9 cellular contexts compared by ENCODE assay signal in the genomic region with DNA sequence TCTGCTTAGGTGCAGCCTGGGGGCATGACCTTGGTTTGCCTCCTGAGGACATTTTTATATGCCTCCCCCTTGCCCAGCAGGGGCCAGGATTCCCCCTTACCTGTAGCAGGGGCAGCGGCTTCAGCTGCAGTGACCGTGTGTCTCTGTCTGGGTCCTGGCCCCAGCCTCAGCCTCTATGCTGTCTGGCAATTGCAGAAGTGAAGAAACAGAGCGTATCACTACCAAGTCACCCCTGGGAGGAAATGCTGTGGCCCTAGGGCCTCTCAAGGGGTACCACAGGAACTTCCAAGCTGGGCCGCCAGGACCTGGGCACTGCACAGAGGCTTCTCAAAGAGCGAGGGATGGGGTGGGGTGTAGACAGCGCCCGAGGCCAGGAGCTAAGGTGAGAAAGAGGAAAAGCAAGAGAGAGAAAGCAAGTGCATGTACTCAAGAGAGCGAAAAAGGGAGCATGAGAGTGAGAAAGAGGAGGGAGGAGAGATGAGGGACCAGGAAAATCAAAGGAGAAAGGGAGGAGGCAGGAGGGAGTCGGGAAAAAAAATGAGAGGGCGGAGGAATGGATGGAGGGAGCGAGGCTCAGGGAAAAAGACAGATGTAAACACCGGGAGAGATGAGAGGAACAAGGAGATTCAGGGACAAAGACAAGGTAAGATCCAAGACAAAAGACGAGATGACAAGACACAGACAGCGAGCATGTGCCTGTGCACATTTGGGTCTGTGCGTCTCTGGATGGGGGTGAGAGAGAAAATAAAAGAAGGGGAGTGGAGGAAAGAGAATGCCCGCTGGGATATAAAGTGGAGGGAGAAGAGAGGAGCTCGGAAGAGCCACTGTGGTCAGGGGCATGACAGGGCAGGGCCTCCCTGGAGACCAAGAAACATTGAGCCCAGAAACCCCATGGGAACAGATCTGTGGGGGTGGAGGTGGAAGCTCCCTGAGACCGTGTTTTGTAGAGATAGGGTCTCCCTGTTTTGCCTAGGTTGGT. TPM values are rescaled to one million over a fixed set of nuclear protein-coding genes. Genes with fewer than 3 reads are reported as not detected.
DNase-seq lines count a peak whose midpoint lies in the region; ATAC-seq, FAIRE-seq and TF ChIP-seq lines count a peak whose summit lies in the region.
"Had no signal": no experiment of that assay in that cellular context is flagged by ENCODE, and none has a peak within 500 bp of the region (broad histone marks: within the 10 kb centered on the region; RNA-seq: fewer than 3 reads in every experiment).

A gene with protein sequence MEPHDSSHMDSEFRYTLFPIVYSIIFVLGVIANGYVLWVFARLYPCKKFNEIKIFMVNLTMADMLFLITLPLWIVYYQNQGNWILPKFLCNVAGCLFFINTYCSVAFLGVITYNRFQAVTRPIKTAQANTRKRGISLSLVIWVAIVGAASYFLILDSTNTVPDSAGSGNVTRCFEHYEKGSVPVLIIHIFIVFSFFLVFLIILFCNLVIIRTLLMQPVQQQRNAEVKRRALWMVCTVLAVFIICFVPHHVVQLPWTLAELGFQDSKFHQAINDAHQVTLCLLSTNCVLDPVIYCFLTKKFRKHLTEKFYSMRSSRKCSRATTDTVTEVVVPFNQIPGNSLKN (minus strand): TSS at position 199 of the 979 bp plus-strand sequence. CDS start 25,669 bp downstream, outside the sequence.

- H3K27ac ChIP-seq in OCI-LY7 (ENCODE audit: low read depth, low read length, poor library complexity, severe bottlenecking) (peak within 1 kb of the TSS; percentile 97), keratinocyte (ENCODE audit: control insufficient read depth, insufficient read depth, low read length) (no peak within 1 kb of the TSS), uterus (no peak within 1 kb of the TSS)

- H2AFZ ChIP-seq in OCI-LY7 (ENCODE audit: low read length) (peak within 1 kb of the TSS; percentile 49), keratinocyte (ENCODE audit: control insufficient read depth, low read length) (no peak within 1 kb of the TSS)

- H3K27me3 ChIP-seq in keratinocyte (ENCODE audit: control insufficient read depth, extremely low read depth, insufficient read depth, low read length) (no peaks in the 10 kb centered on the region), uterus (no peaks in the 10 kb centered on the region)

- intact Hi-C loops in OCI-LY7 (cut with micrococcal nuclease; ENCODE audit: unreplicated experiment) = no loop called here
- intact Hi-C loops in uterus (cut with DNase I; ENCODE audit: low total_unique reads) = no loop called here

- ATAC-seq in GM19351 (IDR thresholded peaks at IDR 0.05; ENCODE audit: unreplicated experiment) (peak; percentile 53), HG03521 (IDR thresholded peaks at IDR 0.05; ENCODE audit: unreplicated experiment) (no peak)

- POLR2A ChIA-PET in OCI-LY7 (lab: Charles Lee) = interaction anchor here (0.5 to 4.6 kb wide), 7 partner anchors 29 to 1049 kb away, joined by 3 to 32 read pairs (median 4); a partner anchor contains a TSS

- TF ChIP-seq CTCF in OCI-LY7 (conservative IDR thresholded peaks at IDR 0.05; ENCODE audit: low read length) (0 out of 2 replicates have a peak, but pooled peaks have one; percentile 14), keratinocyte (optimal IDR thresholded peaks at IDR 0.05 in 1 of 3, IDR thresholded peaks at IDR 0.05 in 1 of 3, conservative IDR thresholded peaks at IDR 0.05 in 1 of 3; ENCODE audit: extremely low read depth in 1 of 3, insufficient read depth in 2 of 3, low read length in 3 of 3) (no peak), uterus (IDR thresholded peaks at IDR 0.05) (no peak)

- peaks cover 35% of the 10 kb centered on the region for H3K79me2 ChIP-seq in OCI-LY7 (ENCODE audit: insufficient read depth, low read depth, low read length)
- no peaks in the 10 kb centered on the region for H3K79me2 ChIP-seq in keratinocyte (ENCODE audit: control insufficient read depth, insufficient read depth, low read length)

- H3K9me2 ChIP-seq in OCI-LY7 (ENCODE audit: insufficient read depth, low read length) = no peaks in the 10 kb centered on the region

- H3K4me3 ChIP-seq in OCI-LY7 (ENCODE audit: low read depth, low read length, poor library complexity, severe bottlenecking) (peak within 1 kb of the TSS; percentile 77), keratinocyte (ENCODE audit: control insufficient read depth in 2 of 3, extremely low read depth in 1 of 3, insufficient read depth in 2 of 3, low read depth in 1 of 3, low read length in 3 of 3) (no peak within 1 kb of the TSS), uterus (no peak within 1 kb of the TSS)

- no peaks in the 10 kb centered on the region for H4K20me1 ChIP-seq in OCI-LY7 (ENCODE audit: insufficient read depth, low read length)
- no peaks in the 10 kb centered on the region for H4K20me1 ChIP-seq in keratinocyte (ENCODE audit: control insufficient read depth, extremely low read depth, insufficient read depth, low read length)

- H3K9me3 ChIP-seq in OCI-LY7 (ENCODE audit: low read length) (no peaks in the 10 kb centered on the region), keratinocyte (ENCODE audit: control insufficient read depth, low read depth, low read length) (no peaks in the 10 kb centered on the region), uterus (no peaks in the 10 kb centered on the region)

- H3K4me1 ChIP-seq in OCI-LY7 (ENCODE audit: insufficient read depth, low read length, poor library complexity, severe bottlenecking) (peaks cover 77% of the 10 kb centered on the region), keratinocyte (ENCODE audit: control insufficient read depth, extremely low read depth, insufficient read depth, low read length) (peaks cover 12% of the 10 kb centered on the region), uterus (no peaks in the 10 kb centered on the region)

- H3K36me3 ChIP-seq in OCI-LY7 (ENCODE audit: insufficient read depth, low read length) = peaks cover 2% of the 10 kb centered on the region; the same call in 1 of the 2 replicates
- H3K36me3 ChIP-seq in keratinocyte (ENCODE audit: control insufficient read depth in 2 of 2, extremely low read depth in 1 of 2, insufficient read depth in 2 of 2, low read length in 2 of 2) = no peaks in the 10 kb centered on the region
- H3K36me3 ChIP-seq in uterus = no peaks in the 10 kb centered on the region

- DNase-seq in Ammon's horn (ENCODE audit: low spot score) (peak; percentile 44), OCI-LY7 (ENCODE audit: low spot score) (peak; percentile 91), keratinocyte (ENCODE audit: low read depth, low spot score) (no peak), HT-29 (ENCODE audit: low spot score) (no peak), NCI-H1436 (lab: John Stamatoyannopoulos, UW) (no peak), uterus (no peak)
- DNase-seq: immature natural killer cell had no signal

- CTCF ChIA-PET in OCI-LY7 (lab: Charles Lee; ENCODE audit: unreplicated experiment) = interaction anchor here (1.5 kb wide), 1 partner anchor 85 kb away, joined by 6 read pairs; no protein-coding TSS in a partner anchor

- TF ChIP-seq POLR2A in uterus (IDR thresholded peaks at IDR 0.05) = no peak

- H3K9me1 ChIP-seq in keratinocyte (ENCODE audit: control insufficient read depth, extremely low read depth, insufficient read depth, low read length) = no peaks in the 10 kb centered on the region

- BruUV-seq in OCI-LY7 (replicated peaks; lab: Mats Ljungman, UMichigan) = no TSS peak

- FAIRE-seq in keratinocyte (lab: Jason Lieb, UNC) = no peak

- no peak within 1 kb of the TSS for H3K9ac ChIP-seq in keratinocyte (ENCODE audit: control insufficient read depth, extremely low read depth, insufficient read depth, low read length)

- dilution Hi-C loops in keratinocyte (cut with MboI; ENCODE audit: extremely low pct_ligation_motif_present, low sequenced_read_pairs) = no loop called here

- H3K4me2 ChIP-seq in OCI-LY7 (ENCODE audit: low read length) (peak within 1 kb of the TSS; percentile 98), keratinocyte (ENCODE audit: control insufficient read depth, extremely low read depth, insufficient read depth, low read depth, low read length) (no peak within 1 kb of the TSS)

RNA-seq across cellular contexts. Expression of the gene that starts here (rescaled TPM):
- total RNA-seq in OCI-LY7 (2014; rRNA removed; shearing (Covaris generic)) = 6.1 and 8.0 TPM in 2 replicates
- total RNA-seq in OCI-LY7 (2022) (24.5 and 32.8 TPM in 2 replicates), uterus (1 to 10 TPM in 3 of 4 donors, under 1 TPM in 1; under 0.01 to 7.1 (median 1.9) TPM)
- polyA plus RNA-seq in keratinocyte = 18.6 to 30.7 TPM (median 19.6 TPM) in 3 replicates
- polyA plus RNA-seq in keratinocyte (2011; ENCODE audit: low read depth) = 0.91 TPM
- polyA plus RNA-seq in keratinocyte (2011; cell fraction: cytosol; rRNA removed) = 17.9 and 19.4 TPM in 2 replicates
- 26.4 and 29.8 TPM in 2 replicates for polyA plus RNA-seq in keratinocyte (2011; cell fraction: nucleus; rRNA removed)
- 3.6 and 12.0 TPM in 2 replicates for polyA plus RNA-seq in keratinocyte (2012; ENCODE audit: low replicate concordance)
- polyA minus RNA-seq in keratinocyte = 24.8 to 42.8 TPM (median 38.3 TPM) in 3 replicates
- 13.0 TPM for polyA minus RNA-seq in keratinocyte (2011; cell fraction: cytosol; rRNA and poly(A)+ RNA removed)
- polyA minus RNA-seq in keratinocyte (2011; cell fraction: nucleus; rRNA and poly(A)+ RNA removed) = 19.6 and 25.4 TPM in 2 replicates
- 0.52 and 0.56 TPM in 2 replicates for total RNA-seq in HT-29 (2014; rRNA removed; shearing (Covaris generic))

Comparison
In these comparisons a context has a peak if more than half of its experiments do, and no peak if none do; other contexts are left out.
1. DNase-seq: peak in Ammon's horn (single experiment) and OCI-LY7 (single experiment); none in keratinocyte (single experiment), HT-29 (single experiment), NCI-H1436 (single experiment) and uterus (0 of 2).